Comparison of ENCODE assay signal across 9 cellular contexts in the genomic region with DNA sequence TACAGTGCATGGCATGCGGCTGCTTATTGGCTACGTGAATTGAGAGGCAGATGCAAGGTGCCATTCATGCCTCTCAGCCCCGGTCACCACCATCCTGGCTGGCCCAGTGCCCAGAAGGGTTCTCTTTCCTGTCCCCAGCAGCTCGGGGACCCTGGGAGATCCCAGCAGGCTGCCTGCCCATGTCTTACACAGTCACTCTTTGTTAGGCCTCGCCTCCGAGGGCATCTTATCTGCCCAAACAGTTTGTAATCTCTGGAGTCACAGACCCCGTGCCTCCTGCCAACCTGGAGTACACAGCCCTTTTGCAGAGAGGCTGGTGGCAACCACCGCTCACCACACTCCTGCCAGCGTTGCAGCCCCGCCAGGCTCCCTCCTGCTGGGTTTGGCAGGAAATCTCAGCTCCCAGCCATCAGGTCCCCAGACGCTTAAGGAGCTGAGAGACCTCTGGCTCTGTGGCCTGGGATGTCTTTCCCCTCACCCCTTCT. TPM values are rescaled to one million over a fixed set of nuclear protein-coding genes. Genes with fewer than 3 reads are reported as not detected.
DNase-seq lines count a peak whose midpoint lies in the region; ATAC-seq, FAIRE-seq and TF ChIP-seq lines count a peak whose summit lies in the region.
"Had no signal": no experiment of that assay in that cellular context is flagged by ENCODE, and none has a peak within 500 bp of the region (broad histone marks: within the 10 kb centered on the region; RNA-seq: fewer than 3 reads in every experiment).

No MANE protein-coding gene starts in this region.

- H3K4me2 ChIP-seq in astrocyte (ENCODE audit: low read length) (peak overlapping the region; percentile 2), neural progenitor cell (no peak overlapping the region)

- FAIRE-seq in astrocyte (lab: Jason Lieb, UNC) = no peak

- no peak overlapping the region for H3K9ac ChIP-seq in astrocyte (ENCODE audit: low read length)
- H3K9ac ChIP-seq in neural progenitor cell = no peak overlapping the region

- H3K27ac Mint-ChIP-seq in astrocyte (ENCODE audit: unreplicated experiment) = no peak overlapping the region
- H3K27ac Mint-ChIP-seq in neural progenitor cell = peak overlapping the region; percentile 46

- DNase-seq in DMS 273 (lab: John Stamatoyannopoulos, UW; ENCODE audit: unreplicated experiment) = peak; percentile 96
- DNase-seq in NCI-H2107 (lab: John Stamatoyannopoulos, UW) = peak; percentile 66
- no peak for DNase-seq in astrocyte (ENCODE audit: low read depth)
- no peak for DNase-seq in neural progenitor cell (ENCODE audit: low spot score)
- no peak for DNase-seq in GM03348 (ENCODE audit: low spot score)
- no peak for DNase-seq in stimulated activated CD4-positive, alpha-beta T cell treated with anti-CD3 and anti-CD28 coated beads, Interleukin-4, amount 100 ng/mL, for 24 hours
- no peak for DNase-seq in foreskin melanocyte
- DNase-seq: naive B cell had no signal

- H4K20me1 ChIP-seq in astrocyte (ENCODE audit: insufficient read depth, low read length) (peaks cover 20% of the 10 kb centered on the region), neural progenitor cell (ENCODE audit: low read depth) (no peaks in the 10 kb centered on the region)

- H3K4me1 Mint-ChIP-seq in astrocyte (ENCODE audit: low read depth, unreplicated experiment) (peaks cover 13% of the 10 kb centered on the region), neural progenitor cell (peaks cover 23% of the 10 kb centered on the region)

- H3K4me3 ChIP-seq in astrocyte (ENCODE audit: insufficient read depth, low read depth, low read length) = no peak overlapping the region
- no peak overlapping the region for H3K4me3 ChIP-seq in neural progenitor cell

- no peaks in the 10 kb centered on the region for H3K27me3 ChIP-seq in astrocyte (ENCODE audit: insufficient read depth, low read length)
- no peaks in the 10 kb centered on the region for H3K27me3 ChIP-seq in neural progenitor cell

- H3K36me3 ChIP-seq in astrocyte (ENCODE audit: insufficient read depth, low read length) (peaks cover 11% of the 10 kb centered on the region), neural progenitor cell (no peaks in the 10 kb centered on the region)

- no peaks in the 10 kb centered on the region for H3K79me2 ChIP-seq in astrocyte (ENCODE audit: insufficient read depth, low read length)
- H3K79me2 ChIP-seq in neural progenitor cell (ENCODE audit: low read depth) = no peaks in the 10 kb centered on the region

- H3K9me3 ChIP-seq in astrocyte (ENCODE audit: insufficient read depth, low read depth, low read length) (no peaks in the 10 kb centered on the region), neural progenitor cell (ENCODE audit: low read depth) (no peaks in the 10 kb centered on the region)

- H3F3A ChIP-seq in neural progenitor cell (ENCODE audit: low read depth) = peaks cover 10% of the 10 kb centered on the region

- H3K4me3 Mint-ChIP-seq in astrocyte (ENCODE audit: unreplicated experiment) (peak overlapping the region; percentile 27), neural progenitor cell (no peak overlapping the region)

- H3K9me3 Mint-ChIP-seq in astrocyte (ENCODE audit: unreplicated experiment) (no peaks in the 10 kb centered on the region), neural progenitor cell (no peaks in the 10 kb centered on the region)
- H3K9me3 Mint-ChIP-seq: naive B cell had no signal

- H3K4me1 ChIP-seq in astrocyte (ENCODE audit: insufficient read depth, low read length) = peaks cover 5% of the 10 kb centered on the region
- H3K4me1 ChIP-seq in neural progenitor cell = peaks cover 5% of the 10 kb centered on the region

- TF ChIP-seq CTCF in astrocyte (IDR thresholded peaks at IDR 0.05; ENCODE audit: insufficient read depth, low read depth, low read length) (no peak), neural progenitor cell (IDR thresholded peaks at IDR 0.05) (no peak)

- no peak overlapping the region for H3K27ac ChIP-seq in astrocyte (ENCODE audit: low read depth, low read length)
- H3K27ac ChIP-seq in neural progenitor cell = no peak overlapping the region

- H2AFZ ChIP-seq in astrocyte (ENCODE audit: low read depth, low read length) (no peak overlapping the region), neural progenitor cell (replicated peaks) (no peak overlapping the region)

- ATAC-seq in HG03175 (IDR thresholded peaks at IDR 0.05; ENCODE audit: unreplicated experiment) = no peak

- H3K36me3 Mint-ChIP-seq in astrocyte (ENCODE audit: low read depth, unreplicated experiment) (peaks cover 7% of the 10 kb centered on the region), neural progenitor cell (peaks cover 5% of the 10 kb centered on the region)

- H3K27me3 Mint-ChIP-seq in astrocyte (ENCODE audit: low read depth, unreplicated experiment) (no peaks in the 10 kb centered on the region), neural progenitor cell (ENCODE audit: insufficient read depth, low read depth) (peaks cover 2% of the 10 kb centered on the region)
- H3K27me3 Mint-ChIP-seq: naive B cell had no signal

RNA-seq across cellular contexts. Expression of a gene that starts 7.0 kb away (rescaled TPM):
- total RNA-seq in astrocyte (78.0 and 79.5 TPM in 2 replicates), neural progenitor cell (ENCODE audit: low replicate concordance) (20.5 and 25.6 TPM in 2 replicates)

RNA-seq across cellular contexts. Expression of a gene that starts 14.9 kb away (rescaled TPM):
- total RNA-seq in astrocyte (30.4 and 37.5 TPM in 2 replicates), neural progenitor cell (ENCODE audit: low replicate concordance) (14.3 and 42.7 TPM in 2 replicates)

RNA-seq across cellular contexts. Expression of a gene that starts 30.0 kb away (rescaled TPM):
- total RNA-seq in astrocyte = 1.2 and 1.5 TPM in 2 replicates
- 0.19 TPM in 1 of 2 replicates, not detected in the other for total RNA-seq in neural progenitor cell (ENCODE audit: low replicate concordance)

RNA-seq across cellular contexts. Expression of a gene that starts 32.4 kb away (rescaled TPM):
- total RNA-seq in astrocyte (14.5 and 21.7 TPM in 2 replicates), neural progenitor cell (ENCODE audit: low replicate concordance) (5.5 and 11.1 TPM in 2 replicates)

RNA-seq across cellular contexts. Expression of a gene that starts 46.1 kb away (rescaled TPM):
- total RNA-seq in astrocyte = 4.6 and 4.9 TPM in 2 replicates
- total RNA-seq in neural progenitor cell (ENCODE audit: low replicate concordance) = 1.4 and 8.8 TPM in 2 replicates

Comparison
In these comparisons a context has a peak if more than half of its experiments do, and no peak if none do; other contexts are left out.
1. DNase-seq: peak in DMS 273 (single experiment) and NCI-H2107 (single experiment); none in astrocyte (single experiment), neural progenitor cell (single experiment), GM03348 (single experiment), stimulated activated CD4-positive, alpha-beta T cell treated with anti-CD3 and anti-CD28 coated beads, Interleukin-4, amount 100 ng/mL, for 24 hours (single experiment) and foreskin melanocyte (single experiment).